1 cellular context compared by ENCODE assay signal in the genomic region with DNA sequence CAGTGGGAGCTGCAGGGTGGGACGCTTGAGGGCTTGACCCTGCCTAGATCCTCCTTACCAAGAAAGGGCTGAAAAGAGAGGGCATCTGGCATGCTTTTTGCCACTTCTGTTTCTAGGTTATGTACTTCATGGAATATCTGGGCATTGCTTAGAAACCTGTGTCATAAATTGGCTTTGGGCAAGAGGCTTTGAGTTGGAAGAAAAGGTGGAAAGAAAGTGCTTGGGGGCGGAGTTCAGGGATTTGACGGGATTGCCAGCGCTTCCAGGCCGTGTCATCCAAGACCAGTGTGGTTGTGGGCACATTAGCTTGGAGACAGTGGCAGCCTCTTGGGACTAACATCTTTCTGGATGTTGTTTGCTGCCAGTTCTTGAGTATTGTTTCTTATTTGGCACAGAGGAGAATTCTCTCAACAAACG.
TF ChIP-seq lines count a peak whose summit lies in the region.

No MANE protein-coding gene starts in this region.

TF ChIP-seq in GM23338, 12 proteins besides CTCF, POLR2A, EP300 and RAD21 (continued from another document):
- TF ChIP-seq, protein P1, sequence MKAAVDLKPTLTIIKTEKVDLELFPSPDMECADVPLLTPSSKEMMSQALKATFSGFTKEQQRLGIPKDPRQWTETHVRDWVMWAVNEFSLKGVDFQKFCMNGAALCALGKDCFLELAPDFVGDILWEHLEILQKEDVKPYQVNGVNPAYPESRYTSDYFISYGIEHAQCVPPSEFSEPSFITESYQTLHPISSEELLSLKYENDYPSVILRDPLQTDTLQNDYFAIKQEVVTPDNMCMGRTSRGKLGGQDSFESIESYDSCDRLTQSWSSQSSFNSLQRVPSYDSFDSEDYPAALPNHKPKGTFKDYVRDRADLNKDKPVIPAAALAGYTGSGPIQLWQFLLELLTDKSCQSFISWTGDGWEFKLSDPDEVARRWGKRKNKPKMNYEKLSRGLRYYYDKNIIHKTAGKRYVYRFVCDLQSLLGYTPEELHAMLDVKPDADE (IDR thresholded peaks at IDR 0.05) = no peak
- TF ChIP-seq STAT1 (IDR thresholded peaks at IDR 0.05; ENCODE audit: unreplicated experiment) (no peak), EZH2phosphoT487 (IDR thresholded peaks at IDR 0.05; ENCODE audit: unreplicated experiment) (no peak), ZNF114 (CRISPR knock-in tag; IDR thresholded peaks at IDR 0.05) (no peak), EZH2 (IDR thresholded peaks at IDR 0.05; ENCODE audit: low read depth, unreplicated experiment) (no peak), CREB1 (CRISPR knock-in tag; IDR thresholded peaks at IDR 0.05; ENCODE audit: low read depth) (no peak), POLR2AphosphoS5 (IDR thresholded peaks at IDR 0.05; ENCODE audit: low read depth) (no peak)
- TF ChIP-seq, protein P2, sequence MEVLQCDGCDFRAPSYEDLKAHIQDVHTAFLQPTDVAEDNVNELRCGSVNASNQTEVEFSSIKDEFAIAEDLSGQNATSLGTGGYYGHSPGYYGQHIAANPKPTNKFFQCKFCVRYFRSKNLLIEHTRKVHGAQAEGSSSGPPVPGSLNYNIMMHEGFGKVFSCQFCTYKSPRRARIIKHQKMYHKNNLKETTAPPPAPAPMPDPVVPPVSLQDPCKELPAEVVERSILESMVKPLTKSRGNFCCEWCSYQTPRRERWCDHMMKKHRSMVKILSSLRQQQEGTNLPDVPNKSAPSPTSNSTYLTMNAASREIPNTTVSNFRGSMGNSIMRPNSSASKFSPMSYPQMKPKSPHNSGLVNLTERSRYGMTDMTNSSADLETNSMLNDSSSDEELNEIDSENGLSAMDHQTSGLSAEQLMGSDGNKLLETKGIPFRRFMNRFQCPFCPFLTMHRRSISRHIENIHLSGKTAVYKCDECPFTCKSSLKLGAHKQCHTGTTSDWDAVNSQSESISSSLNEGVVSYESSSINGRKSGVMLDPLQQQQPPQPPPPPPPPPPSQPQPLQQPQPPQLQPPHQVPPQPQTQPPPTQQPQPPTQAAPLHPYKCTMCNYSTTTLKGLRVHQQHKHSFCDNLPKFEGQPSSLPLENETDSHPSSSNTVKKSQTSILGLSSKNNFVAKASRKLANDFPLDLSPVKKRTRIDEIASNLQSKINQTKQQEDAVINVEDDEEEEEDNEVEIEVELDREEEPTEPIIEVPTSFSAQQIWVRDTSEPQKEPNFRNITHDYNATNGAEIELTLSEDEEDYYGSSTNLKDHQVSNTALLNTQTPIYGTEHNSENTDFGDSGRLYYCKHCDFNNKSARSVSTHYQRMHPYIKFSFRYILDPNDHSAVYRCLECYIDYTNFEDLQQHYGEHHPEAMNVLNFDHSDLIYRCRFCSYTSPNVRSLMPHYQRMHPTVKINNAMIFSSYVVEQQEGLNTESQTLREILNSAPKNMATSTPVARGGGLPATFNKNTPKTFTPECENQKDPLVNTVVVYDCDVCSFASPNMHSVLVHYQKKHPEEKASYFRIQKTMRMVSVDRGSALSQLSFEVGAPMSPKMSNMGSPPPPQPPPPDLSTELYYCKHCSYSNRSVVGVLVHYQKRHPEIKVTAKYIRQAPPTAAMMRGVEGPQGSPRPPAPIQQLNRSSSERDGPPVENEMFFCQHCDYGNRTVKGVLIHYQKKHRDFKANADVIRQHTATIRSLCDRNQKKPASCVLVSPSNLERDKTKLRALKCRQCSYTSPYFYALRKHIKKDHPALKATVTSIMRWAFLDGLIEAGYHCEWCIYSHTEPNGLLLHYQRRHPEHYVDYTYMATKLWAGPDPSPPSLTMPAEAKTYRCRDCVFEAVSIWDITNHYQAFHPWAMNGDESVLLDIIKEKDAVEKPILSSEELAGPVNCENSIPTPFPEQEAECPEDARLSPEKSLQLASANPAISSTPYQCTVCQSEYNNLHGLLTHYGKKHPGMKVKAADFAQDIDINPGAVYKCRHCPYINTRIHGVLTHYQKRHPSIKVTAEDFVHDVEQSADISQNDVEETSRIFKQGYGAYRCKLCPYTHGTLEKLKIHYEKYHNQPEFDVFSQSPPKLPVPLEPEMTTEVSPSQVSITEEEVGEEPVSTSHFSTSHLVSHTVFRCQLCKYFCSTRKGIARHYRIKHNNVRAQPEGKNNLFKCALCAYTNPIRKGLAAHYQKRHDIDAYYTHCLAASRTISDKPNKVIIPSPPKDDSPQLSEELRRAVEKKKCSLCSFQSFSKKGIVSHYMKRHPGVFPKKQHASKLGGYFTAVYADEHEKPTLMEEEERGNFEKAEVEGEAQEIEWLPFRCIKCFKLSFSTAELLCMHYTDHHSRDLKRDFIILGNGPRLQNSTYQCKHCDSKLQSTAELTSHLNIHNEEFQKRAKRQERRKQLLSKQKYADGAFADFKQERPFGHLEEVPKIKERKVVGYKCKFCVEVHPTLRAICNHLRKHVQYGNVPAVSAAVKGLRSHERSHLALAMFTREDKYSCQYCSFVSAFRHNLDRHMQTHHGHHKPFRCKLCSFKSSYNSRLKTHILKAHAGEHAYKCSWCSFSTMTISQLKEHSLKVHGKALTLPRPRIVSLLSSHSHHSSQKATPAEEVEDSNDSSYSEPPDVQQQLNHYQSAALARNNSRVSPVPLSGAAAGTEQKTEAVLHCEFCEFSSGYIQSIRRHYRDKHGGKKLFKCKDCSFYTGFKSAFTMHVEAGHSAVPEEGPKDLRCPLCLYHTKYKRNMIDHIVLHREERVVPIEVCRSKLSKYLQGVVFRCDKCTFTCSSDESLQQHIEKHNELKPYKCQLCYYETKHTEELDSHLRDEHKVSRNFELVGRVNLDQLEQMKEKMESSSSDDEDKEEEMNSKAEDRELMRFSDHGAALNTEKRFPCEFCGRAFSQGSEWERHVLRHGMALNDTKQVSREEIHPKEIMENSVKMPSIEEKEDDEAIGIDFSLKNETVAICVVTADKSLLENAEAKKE (CRISPR knock-in tag; IDR thresholded peaks at IDR 0.05) = no peak
TF ChIP-seq in GM23338: peak in this region for 0.
